In the genomic region with DNA sequence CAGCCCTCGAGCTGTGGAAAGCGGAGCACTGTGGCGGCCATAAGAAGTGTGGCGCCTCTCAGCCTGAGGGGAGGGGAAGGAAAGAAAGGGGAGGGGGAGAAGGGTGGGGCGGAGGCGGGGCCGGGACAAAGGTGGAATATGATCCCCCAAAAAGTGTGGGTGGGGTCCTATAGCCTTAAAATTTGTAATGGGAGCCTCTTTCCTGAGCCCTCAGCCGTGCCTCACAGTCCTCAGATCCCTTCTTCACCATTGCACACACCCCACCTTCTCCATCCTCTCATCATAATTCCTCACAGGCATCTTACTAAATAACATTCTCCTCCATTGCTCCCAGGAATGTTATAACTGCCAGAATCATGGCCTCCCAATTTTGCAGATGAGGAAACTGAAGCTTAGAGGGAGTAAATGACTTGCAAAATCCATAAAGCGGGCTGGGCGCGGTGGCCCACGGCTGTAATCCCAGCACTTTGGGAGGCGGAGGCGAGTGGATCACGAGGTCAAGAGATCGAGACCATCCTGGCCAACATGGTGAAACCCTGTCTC, we compare ENCODE assay signal across 8 cellular contexts. TPM values are rescaled to one million over a fixed set of nuclear protein-coding genes. Genes with fewer than 3 reads are reported as not detected.
DNase-seq lines count a peak whose midpoint lies in the region; ATAC-seq, FAIRE-seq and TF ChIP-seq lines count a peak whose summit lies in the region.

No MANE protein-coding gene starts in this region.

- peak; percentile 1 for ATAC-seq in GM18868 (IDR thresholded peaks at IDR 0.05; ENCODE audit: unreplicated experiment)

- no peak for TF ChIP-seq CTCF in bronchial epithelial cell (IDR thresholded peaks at IDR 0.05; ENCODE audit: insufficient read depth, low read length, severe bottlenecking)

- H3K27me3 ChIP-seq in bronchial epithelial cell (ENCODE audit: control insufficient read depth, insufficient read depth, low read length) (no peaks in the 10 kb centered on the region), mucosa of stomach (ENCODE audit: control insufficient read depth, insufficient read depth, low read length) (no peaks in the 10 kb centered on the region)

- H3K9me3 ChIP-seq in mucosa of stomach (ENCODE audit: control insufficient read depth, low read length) = no peaks in the 10 kb centered on the region

- H3K36me3 ChIP-seq in bronchial epithelial cell (ENCODE audit: control insufficient read depth, insufficient read depth, low read length) (no peaks in the 10 kb centered on the region), mucosa of stomach (ENCODE audit: control insufficient read depth, insufficient read depth, low read length) (no peaks in the 10 kb centered on the region)

- FAIRE-seq in bronchial epithelial cell (lab: Jason Lieb, UNC) = no peak

- peaks cover 4% of the 10 kb centered on the region for H3K4me1 ChIP-seq in mucosa of stomach (ENCODE audit: control insufficient read depth, insufficient read depth, low read length)

- DNase-seq in HS-5 (ENCODE audit: low read depth) = peak; percentile 11
- no peak for DNase-seq in bronchial epithelial cell (ENCODE audit: low read depth)
- DNase-seq in NCI-H1694 (lab: John Stamatoyannopoulos, UW) = no peak
- DNase-seq in KG1 (lab: John Stamatoyannopoulos, UW) = no peak
- DNase-seq in NCI-H748 (lab: John Stamatoyannopoulos, UW; ENCODE audit: unreplicated experiment) = no peak
- DNase-seq in NCI-H1417 treated with DMSO at 0.1 percent for 48 hours (lab: John Stamatoyannopoulos, UW) = no peak

- H3K9ac ChIP-seq in mucosa of stomach (ENCODE audit: low read length) = peak overlapping the region; percentile 67

- H3K4me3 ChIP-seq in bronchial epithelial cell (ENCODE audit: low read depth, low read length) = peak overlapping the region; percentile 32
- no peak overlapping the region for H3K4me3 ChIP-seq in mucosa of stomach (ENCODE audit: low read length)

RNA-seq across cellular contexts. Expression of a gene that starts 0.6 kb away (rescaled TPM):
- 237 and 297 TPM in 2 replicates for total RNA-seq in bronchial epithelial cell

RNA-seq across cellular contexts. Expression of a gene that starts 26.2 kb away (rescaled TPM):
- total RNA-seq in bronchial epithelial cell = 37.1 and 49.3 TPM in 2 replicates
